In the genomic region with DNA sequence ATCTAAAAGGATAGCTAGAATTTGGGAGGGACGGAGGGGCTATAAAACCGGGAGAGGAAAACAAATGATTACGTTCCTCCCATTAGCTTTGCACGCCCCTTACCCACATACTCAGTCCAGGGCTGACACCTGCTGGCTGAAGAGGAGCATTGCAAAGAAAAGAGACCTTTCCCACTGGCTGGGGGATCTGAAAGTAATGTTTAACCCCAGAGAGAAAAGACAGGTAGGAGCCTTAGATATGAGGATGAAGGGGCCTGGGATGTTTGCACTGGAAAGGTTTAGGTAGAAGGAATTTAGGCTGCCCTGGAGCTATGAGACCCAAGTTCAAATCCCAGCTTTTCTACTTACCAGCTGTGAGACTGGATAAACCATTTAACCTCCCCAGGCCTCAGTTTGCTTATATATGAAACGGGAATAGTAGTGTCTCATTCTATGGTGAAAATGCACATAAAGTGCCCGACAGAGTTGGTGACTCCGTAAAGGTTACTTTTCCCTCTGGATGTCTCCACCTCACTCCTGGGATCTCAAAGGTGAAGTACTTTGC, we compare ENCODE assay signal across 8 cellular contexts.
DNase-seq lines count a peak whose midpoint lies in the region; ATAC-seq and TF ChIP-seq lines count a peak whose summit lies in the region.

No MANE protein-coding gene starts in this region.

- BruUV-seq in OCI-LY7 (replicated peaks; lab: Mats Ljungman, UMichigan): no TSS peak

- H3K27me3 ChIP-seq in HUES64 (ENCODE audit: insufficient read depth, low read length): no peaks in the 10 kb centered on the region
- no peaks in the 10 kb centered on the region for H3K27me3 ChIP-seq in sigmoid colon
- no peaks in the 10 kb centered on the region for H3K27me3 ChIP-seq in effector memory CD4-positive, alpha-beta T cell (replicated peaks; ENCODE audit: control insufficient read depth, insufficient read depth, low read length, poor library complexity, severe bottlenecking)

- H3K4me1 ChIP-seq in HUES64 (ENCODE audit: insufficient read depth, low read length): peaks cover 12% of the 10 kb centered on the region
- no peaks in the 10 kb centered on the region for H3K4me1 ChIP-seq in OCI-LY7 (ENCODE audit: insufficient read depth, low read length, poor library complexity, severe bottlenecking)
- H3K4me1 ChIP-seq in sigmoid colon: no peaks in the 10 kb centered on the region
- no peaks in the 10 kb centered on the region for H3K4me1 ChIP-seq in effector memory CD4-positive, alpha-beta T cell (ENCODE audit: control insufficient read depth, insufficient read depth, low read length, poor library complexity, severe bottlenecking)

- intact Hi-C loops in OCI-LY7 (cut with micrococcal nuclease; ENCODE audit: unreplicated experiment) (loop anchor here (2.0 to 10.0 kb wide), 5 partner anchors 140 to 1430 kb away; no protein-coding TSS in a partner anchor), sigmoid colon (cut with DNase I) (loop anchor here (1.0 to 5.0 kb wide), 2 partner anchors 468 to 1433 kb away; no protein-coding TSS in a partner anchor)

- no peak for TF ChIP-seq EP300 in sigmoid colon (IDR thresholded peaks at IDR 0.05)

- H3K36me3 ChIP-seq in HUES64 (ENCODE audit: insufficient read depth, low read length) (no peaks in the 10 kb centered on the region), OCI-LY7 (ENCODE audit: insufficient read depth, low read length) (no peaks in the 10 kb centered on the region), sigmoid colon (no peaks in the 10 kb centered on the region)
- H3K36me3 ChIP-seq in effector memory CD4-positive, alpha-beta T cell (ENCODE audit: control insufficient read depth, insufficient read depth, low read length): no peaks in the 10 kb centered on the region

- no peak overlapping the region for H3K27ac ChIP-seq in HUES64 (ENCODE audit: low read depth, low read length)
- no peak overlapping the region for H3K27ac ChIP-seq in OCI-LY7 (ENCODE audit: low read depth, low read length, poor library complexity, severe bottlenecking)
- H3K27ac ChIP-seq in sigmoid colon: no peak overlapping the region
- H3K27ac ChIP-seq in effector memory CD4-positive, alpha-beta T cell (ENCODE audit: insufficient read depth, low read length, poor library complexity, severe bottlenecking): no peak overlapping the region

- 55% methylated on average over 4 of the region's 7 CpGs for WGBS in HUES64
- WGBS in sigmoid colon, 2 donors: 25 to 28% methylated on average over 7 of the region's 7 CpGs

- H3K9me3 ChIP-seq in HUES64 (ENCODE audit: insufficient read depth, low read depth, low read length) (no peaks in the 10 kb centered on the region), OCI-LY7 (ENCODE audit: low read length) (no peaks in the 10 kb centered on the region), sigmoid colon (no peaks in the 10 kb centered on the region)
- H3K9me3 ChIP-seq in effector memory CD4-positive, alpha-beta T cell (ENCODE audit: control insufficient read depth, low read length): no peaks in the 10 kb centered on the region

- DNase-seq in DMS114 treated with DMSO at 0.1 percent for 48 hours (lab: John Stamatoyannopoulos, UW; ENCODE audit: unreplicated experiment) (peak; percentile 73), OCI-LY7 (ENCODE audit: low spot score) (peak; percentile 74), anterior cingulate cortex (lab: John Stamatoyannopoulos, UW) (peak in 46 of 58 donors; percentile 6 to 77 (median 30)), hepatic stellate cell (ENCODE audit: low spot score) (peak; percentile 72), sigmoid colon (peak; percentile 72)
- DNase-seq in effector memory CD4-positive, alpha-beta T cell: no peak

- no peaks in the 10 kb centered on the region for H3K79me2 ChIP-seq in OCI-LY7 (ENCODE audit: insufficient read depth, low read depth, low read length)

- H2AFZ ChIP-seq in OCI-LY7 (ENCODE audit: low read length): peak overlapping the region; percentile 82

- ATAC-seq in GM19455 (IDR thresholded peaks at IDR 0.05; ENCODE audit: unreplicated experiment): peak; percentile 64

- peak overlapping the region; percentile 27 for H3K4me2 ChIP-seq in OCI-LY7 (ENCODE audit: low read length)

- CTCF ChIA-PET in OCI-LY7 (lab: Charles Lee; ENCODE audit: unreplicated experiment): interaction anchor here (0.5 to 1.6 kb wide), 5 partner anchors 100 to 1433 kb away, joined by 3 to 10 read pairs (median 4); no protein-coding TSS in a partner anchor

- no peak for TF ChIP-seq POLR2A in sigmoid colon (IDR thresholded peaks at IDR 0.05)

- no peaks in the 10 kb centered on the region for H4K20me1 ChIP-seq in OCI-LY7 (ENCODE audit: insufficient read depth, low read length)

- peak overlapping the region; percentile 48 for H3K4me3 ChIP-seq in HUES64 (ENCODE audit: low read length)
- H3K4me3 ChIP-seq in OCI-LY7 (ENCODE audit: low read depth, low read length, poor library complexity, severe bottlenecking): no peak overlapping the region
- no peak overlapping the region for H3K4me3 ChIP-seq in sigmoid colon
- no peak overlapping the region for H3K4me3 ChIP-seq in effector memory CD4-positive, alpha-beta T cell (ENCODE audit: insufficient read depth, low read depth, low read length, poor library complexity, severe bottlenecking)

- POLR2A ChIA-PET in OCI-LY7 (lab: Charles Lee): interaction anchor here (0.5 to 0.6 kb wide), 4 partner anchors 814 to 1582 kb away, joined by 3 to 10 read pairs (median 3); no protein-coding TSS in a partner anchor

- no peaks in the 10 kb centered on the region for H3K9me2 ChIP-seq in OCI-LY7 (ENCODE audit: insufficient read depth, low read length)

- no peak overlapping the region for H3K9ac ChIP-seq in HUES64 (ENCODE audit: low read depth, low read length)

- TF ChIP-seq CTCF in OCI-LY7 (conservative IDR thresholded peaks at IDR 0.05; ENCODE audit: low read length) (peak; percentile 95), sigmoid colon (IDR thresholded peaks at IDR 0.05) (peak; percentile 20 to 88 (median 78))

Comparison
In these comparisons a context has a peak if more than half of its experiments do, and no peak if none do; other contexts are left out.
1. DNase-seq: peak in DMS114 treated with DMSO at 0.1 percent for 48 hours (single experiment), OCI-LY7 (single experiment), anterior cingulate cortex (46 of 58), hepatic stellate cell (single experiment) and sigmoid colon (single experiment); none in effector memory CD4-positive, alpha-beta T cell (0 of 3).